In the genomic region with DNA sequence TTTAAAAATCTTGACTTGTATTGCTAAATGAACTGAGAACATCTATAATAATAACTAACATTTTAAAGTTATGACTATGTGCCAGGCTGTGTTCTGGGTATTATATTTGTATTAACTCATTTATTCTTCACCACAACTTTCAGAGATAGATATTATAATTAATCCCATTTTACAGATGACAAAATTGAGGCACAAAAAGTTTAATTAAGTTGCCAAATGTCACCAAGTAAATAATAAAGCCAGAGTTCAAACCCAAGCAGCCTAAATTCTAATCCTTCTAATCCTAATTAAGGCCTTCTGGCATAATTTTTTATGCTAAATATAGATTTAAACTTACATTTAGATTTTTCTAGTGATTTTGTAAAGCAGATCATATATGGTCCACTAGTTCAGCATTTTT, we compare ENCODE assay signal across 7 cellular contexts.
"Had no signal": no experiment of that assay in that cellular context is flagged by ENCODE, and none has a peak within 500 bp of the region (broad histone marks: within the 10 kb centered on the region; RNA-seq: fewer than 3 reads in every experiment).

No MANE protein-coding gene starts in this region.

- H3K4me3 ChIP-seq: GM12878 had no signal

- ATAC-seq: GM12878 had no signal

- FAIRE-seq: GM12878, GM12891, GM12892, GM18507, GM19239 had no signal

- DNase-seq: GDM1, GF-D8 had no signal
